15 cellular contexts compared by ENCODE assay signal in the genomic region with DNA sequence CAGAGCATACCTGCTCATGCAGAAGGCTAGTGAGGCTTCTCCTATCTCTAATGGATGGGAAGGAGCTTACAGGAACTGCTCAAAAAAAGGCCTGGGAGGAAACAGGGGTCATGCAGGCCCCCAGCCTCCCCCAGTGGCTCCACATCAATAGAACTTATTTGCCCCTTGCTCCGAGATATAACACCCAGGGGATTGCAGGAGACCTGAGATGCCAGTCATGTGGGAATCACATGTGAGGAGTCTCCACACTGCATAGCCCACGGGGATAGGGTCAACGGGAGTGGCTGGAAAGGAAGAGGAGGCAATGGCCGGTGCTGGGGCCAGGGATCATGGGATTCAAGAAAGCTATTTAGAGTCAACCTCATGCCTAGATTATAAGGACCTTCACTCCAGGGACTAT.
DNase-seq lines count a peak whose midpoint lies in the region; ATAC-seq and TF ChIP-seq lines count a peak whose summit lies in the region.
"Had no signal": no experiment of that assay in that cellular context is flagged by ENCODE, and none has a peak within 500 bp of the region (broad histone marks: within the 10 kb centered on the region; RNA-seq: fewer than 3 reads in every experiment).

No MANE protein-coding gene starts in this region.

- TF ChIP-seq CTCF in esophagus muscularis mucosa (IDR thresholded peaks at IDR 0.05) (no peak), osteocyte (IDR thresholded peaks at IDR 0.05) (no peak)

- peaks cover 15 to 19% (median 16%) of the 10 kb centered on the region in 4 donors for H3K4me1 ChIP-seq in esophagus muscularis mucosa

- H3K9me3 Mint-ChIP-seq in osteocyte (ENCODE audit: unreplicated experiment) = no peaks in the 10 kb centered on the region
- H3K9me3 Mint-ChIP-seq: CD4-positive, alpha-beta T cell; H9 had no signal

- no peak overlapping the region for H3K27ac ChIP-seq in esophagus muscularis mucosa (replicated peaks in 1 of 4)
- H3K27ac ChIP-seq: GM23248, HL-60 had no signal

- no peak overlapping the region for H3K27ac Mint-ChIP-seq in osteocyte (ENCODE audit: unreplicated experiment)
- H3K27ac Mint-ChIP-seq: CD4-positive, alpha-beta T cell; H9 had no signal

- no peaks in the 10 kb centered on the region for H3K4me1 Mint-ChIP-seq in osteocyte (ENCODE audit: unreplicated experiment)
- H3K4me1 Mint-ChIP-seq: H9 had no signal

- H3K27me3 Mint-ChIP-seq in osteocyte (ENCODE audit: unreplicated experiment) = peaks cover 63% of the 10 kb centered on the region

- WGBS in esophagus muscularis mucosa = 88% methylated on average over 4 of the region's 4 CpGs

- H3K4me3 ChIP-seq in esophagus muscularis mucosa = no peak overlapping the region
- H3K4me3 ChIP-seq: GM23248 had no signal

- TF ChIP-seq EP300 in esophagus muscularis mucosa (IDR thresholded peaks at IDR 0.05) = no peak

- no peaks in the 10 kb centered on the region for H3K36me3 ChIP-seq in esophagus muscularis mucosa

- no peaks in the 10 kb centered on the region for H3K36me3 Mint-ChIP-seq in osteocyte (ENCODE audit: unreplicated experiment)

- H3K4me3 Mint-ChIP-seq in osteocyte (ENCODE audit: unreplicated experiment) = no peak overlapping the region
- H3K4me3 Mint-ChIP-seq: CD4-positive, alpha-beta T cell; H9 had no signal

- no peak for ATAC-seq in activated CD4-positive, CD25-positive, alpha-beta regulatory T cell treated with anti-CD3 and anti-CD28 coated beads, Interleukin-2, amount 50 U/mL, for 24 hours
- no peak for ATAC-seq in HG02981 (IDR thresholded peaks at IDR 0.05; ENCODE audit: unreplicated experiment)

- no peak for TF ChIP-seq POLR2A in esophagus muscularis mucosa (IDR thresholded peaks at IDR 0.05; ENCODE audit: low read depth)

- intact Hi-C loops in esophagus muscularis mucosa (cut with DNase I) = loop anchor here (5.0 kb wide), 2 partner anchors 100 to 120 kb away; no protein-coding TSS in a partner anchor

- H3K9me3 ChIP-seq in esophagus muscularis mucosa = no peaks in the 10 kb centered on the region

- DNase-seq in activated CD8-positive, alpha-beta memory T cell treated with anti-CD3 and anti-CD28 coated beads, Interleukin-2, amount 50 U/mL, for 48 hours = peak; percentile 36
- no peak for DNase-seq in activated CD8-positive, alpha-beta memory T cell treated with anti-CD3 and anti-CD28 coated beads for 24 hours
- DNase-seq in esophagus muscularis mucosa (ENCODE audit: extremely low spot score) = peak; percentile 87
- peak; percentile 73 for DNase-seq in osteocyte (ENCODE audit: extremely low spot score, unreplicated experiment)
- DNase-seq in NCI-H524 (lab: John Stamatoyannopoulos, UW) = no peak
- DNase-seq: ACHN; C1 segment of cervical spinal cord; Calu3; CD4-positive, alpha-beta T cell; DMS79; GM23248; H9 had no signal

- no peaks in the 10 kb centered on the region for H3K27me3 ChIP-seq in esophagus muscularis mucosa

Comparison
In these comparisons a context has a peak if more than half of its experiments do, and no peak if none do; other contexts are left out.
1. DNase-seq: peak in activated CD8-positive, alpha-beta memory T cell treated with anti-CD3 and anti-CD28 coated beads, Interleukin-2, amount 50 U/mL, for 48 hours (single experiment), esophagus muscularis mucosa (single experiment) and osteocyte (single experiment); none in activated CD8-positive, alpha-beta memory T cell treated with anti-CD3 and anti-CD28 coated beads for 24 hours (single experiment) and NCI-H524 (0 of 2).